12 cellular contexts compared by ENCODE assay signal in the genomic region with DNA sequence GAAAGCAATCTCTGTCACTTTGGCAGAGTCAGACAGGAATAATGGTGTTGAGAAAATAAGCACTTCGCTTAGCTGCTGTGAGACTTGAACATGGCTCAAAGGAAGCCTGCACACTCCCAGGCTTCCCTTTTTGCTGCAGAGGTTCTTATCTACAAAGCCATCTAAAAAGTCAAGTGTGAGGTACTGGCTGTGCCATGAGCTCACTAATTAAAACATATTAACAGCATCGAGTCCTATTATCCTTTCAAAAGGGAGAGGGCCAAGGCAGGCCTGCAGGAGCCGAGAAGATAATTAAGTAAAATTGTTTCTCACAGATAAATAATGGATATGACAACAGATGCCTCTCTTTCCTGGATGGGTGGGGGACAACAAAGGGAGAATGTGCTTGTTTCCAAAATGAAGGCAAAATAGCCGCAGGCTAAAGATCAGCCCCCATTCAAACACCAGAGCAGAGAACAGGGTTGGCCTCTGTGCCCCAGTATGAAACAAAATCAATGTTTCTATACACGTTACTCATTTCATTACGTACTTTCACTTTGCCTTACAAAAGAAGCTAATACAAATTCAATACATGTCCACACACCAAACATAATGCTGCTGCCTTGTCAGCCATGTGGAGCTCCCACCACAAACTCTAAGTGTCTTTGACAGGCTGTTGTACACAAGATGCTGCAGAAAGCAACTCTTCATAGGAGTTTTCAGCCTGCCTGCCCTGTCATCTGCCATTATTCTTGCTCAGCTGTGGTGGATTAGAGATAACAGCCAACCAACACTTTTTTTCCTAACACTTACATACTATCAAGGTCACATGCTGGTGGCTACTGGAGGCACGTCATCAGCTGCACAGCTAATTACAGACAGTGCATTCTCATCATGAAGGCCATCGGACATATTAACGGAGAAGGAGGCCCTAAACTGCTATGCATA. TPM values are rescaled to one million over a fixed set of nuclear protein-coding genes. Genes with fewer than 3 reads are reported as not detected.
DNase-seq lines count a peak whose midpoint lies in the region; ATAC-seq lines count a peak whose summit lies in the region.
"Had no signal": no experiment of that assay in that cellular context is flagged by ENCODE, and none has a peak within 500 bp of the region (broad histone marks: within the 10 kb centered on the region; RNA-seq: fewer than 3 reads in every experiment).

No MANE protein-coding gene starts in this region.

- no peak overlapping the region for H3K23ac ChIP-seq in mesenchymal stem cell (ENCODE audit: low read length in 2 of 2)

- H2AK5ac ChIP-seq in mesenchymal stem cell (ENCODE audit: low read length, severe bottlenecking) = no peak overlapping the region

- H3K27me3 ChIP-seq in mesenchymal stem cell (ENCODE audit: control insufficient read depth in 1 of 2, insufficient read depth in 1 of 2, low read length in 2 of 2) = no peaks in the 10 kb centered on the region
- H3K27me3 ChIP-seq: neutrophil, Peyer's patch had no signal

- H3K4me1 ChIP-seq in mesenchymal stem cell (ENCODE audit: control insufficient read depth, insufficient read depth, low read depth, low read length) = no peaks in the 10 kb centered on the region
- H3K4me1 ChIP-seq: Caco-2, Peyer's patch had no signal

- no peaks in the 10 kb centered on the region for H3K79me1 ChIP-seq in mesenchymal stem cell (replicated peaks; ENCODE audit: low read length, poor library complexity, severe bottlenecking)

- H3K18ac ChIP-seq in mesenchymal stem cell (ENCODE audit: low read depth in 1 of 2, low read length in 2 of 2) = no peak overlapping the region

- H3K9me3 ChIP-seq in mesenchymal stem cell (ENCODE audit: control insufficient read depth, low read length) = no peaks in the 10 kb centered on the region
- H3K9me3 ChIP-seq: Caco-2, neutrophil, Peyer's patch had no signal

- DNase-seq in mesenchymal stem cell = peak; percentile 38
- no peak for DNase-seq in RPMI8226
- DNase-seq in activated CD8-positive, alpha-beta memory T cell treated with anti-CD3 and anti-CD28 coated beads, Interleukin-2, amount 50 U/mL, for 48 hours = no peak
- DNase-seq: activated CD4-positive, alpha-beta T cell treated with anti-CD3 and anti-CD28 coated beads, Interleukin-2, amount 50 U/mL, for 1 hour; Caco-2; Peyer's patch had no signal

- 67% methylated on average over 8 of the region's 9 CpGs for WGBS in mesenchymal stem cell

- H2BK5ac ChIP-seq in mesenchymal stem cell (ENCODE audit: low read depth, low read length, poor library complexity, severe bottlenecking) = no peak overlapping the region

- H2BK15ac ChIP-seq in mesenchymal stem cell (ENCODE audit: low read depth, poor library complexity, severe bottlenecking) = no peak overlapping the region

- H3K4ac ChIP-seq in mesenchymal stem cell (ENCODE audit: low read depth in 1 of 2, low read length in 2 of 2) = no peak overlapping the region

- no peak overlapping the region for H3K4me2 ChIP-seq in mesenchymal stem cell (ENCODE audit: low read length, poor library complexity, severe bottlenecking)

- H3K9ac ChIP-seq in mesenchymal stem cell (ENCODE audit: low read length) = peak overlapping the region; percentile 53

- no peak overlapping the region for H2BK120ac ChIP-seq in mesenchymal stem cell (ENCODE audit: low read depth, low read length)

- H3K14ac ChIP-seq in mesenchymal stem cell (ENCODE audit: low read length in 2 of 2) = no peak overlapping the region

- no peak overlapping the region for H4K8ac ChIP-seq in mesenchymal stem cell (ENCODE audit: low read length)

- H2BK12ac ChIP-seq in mesenchymal stem cell (ENCODE audit: low read length in 2 of 2) = no peak overlapping the region

- H3K27ac ChIP-seq in angular gyrus (ENCODE audit: low read depth, low read length) = peak overlapping the region; percentile 74
- H3K27ac ChIP-seq in mesenchymal stem cell (ENCODE audit: low read length, poor library complexity, severe bottlenecking) = no peak overlapping the region
- H3K27ac ChIP-seq: neutrophil, Peyer's patch had no signal

- H3K36me3 ChIP-seq in mesenchymal stem cell (ENCODE audit: control insufficient read depth in 1 of 2, insufficient read depth in 2 of 2, low read depth in 1 of 2, low read length in 2 of 2) = no peaks in the 10 kb centered on the region
- H3K36me3 ChIP-seq: neutrophil, Peyer's patch had no signal

- peak overlapping the region in 1 of 2 experiments; percentile 17 for H3K4me3 ChIP-seq in mesenchymal stem cell (ENCODE audit: insufficient read depth in 1 of 2, low read depth in 1 of 2, low read length in 2 of 2)
- H3K4me3 ChIP-seq: Peyer's patch had no signal

- ATAC-seq in GM18517 (IDR thresholded peaks at IDR 0.05; ENCODE audit: unreplicated experiment) (peak; percentile 84), HG03354 (IDR thresholded peaks at IDR 0.05; ENCODE audit: poor library complexity, severe bottlenecking, unreplicated experiment) (peak; percentile 64), GM21447 (IDR thresholded peaks at IDR 0.05; ENCODE audit: unreplicated experiment) (no peak), GM18498 (IDR thresholded peaks at IDR 0.05; ENCODE audit: unreplicated experiment) (no peak)

- no peak overlapping the region for H4K91ac ChIP-seq in mesenchymal stem cell (ENCODE audit: low read length)

- H2AFZ ChIP-seq in mesenchymal stem cell (ENCODE audit: low read depth, low read length) = no peak overlapping the region

RNA-seq across cellular contexts. Expression of a gene that starts 55.3 kb away (rescaled TPM):
- 5.9 TPM for polyA plus RNA-seq in mesenchymal stem cell (2013, experiment 1 of 2)
- polyA plus RNA-seq in mesenchymal stem cell (2013, experiment 2 of 2) = 6.2 TPM

Comparison
In these comparisons a context has a peak if more than half of its experiments do, and no peak if none do; other contexts are left out.
1. ATAC-seq: peak in GM18517 (single experiment) and HG03354 (single experiment); none in GM21447 (single experiment) and GM18498 (single experiment).